Comparison of ENCODE assay signal across 1 cellular context in the genomic region with DNA sequence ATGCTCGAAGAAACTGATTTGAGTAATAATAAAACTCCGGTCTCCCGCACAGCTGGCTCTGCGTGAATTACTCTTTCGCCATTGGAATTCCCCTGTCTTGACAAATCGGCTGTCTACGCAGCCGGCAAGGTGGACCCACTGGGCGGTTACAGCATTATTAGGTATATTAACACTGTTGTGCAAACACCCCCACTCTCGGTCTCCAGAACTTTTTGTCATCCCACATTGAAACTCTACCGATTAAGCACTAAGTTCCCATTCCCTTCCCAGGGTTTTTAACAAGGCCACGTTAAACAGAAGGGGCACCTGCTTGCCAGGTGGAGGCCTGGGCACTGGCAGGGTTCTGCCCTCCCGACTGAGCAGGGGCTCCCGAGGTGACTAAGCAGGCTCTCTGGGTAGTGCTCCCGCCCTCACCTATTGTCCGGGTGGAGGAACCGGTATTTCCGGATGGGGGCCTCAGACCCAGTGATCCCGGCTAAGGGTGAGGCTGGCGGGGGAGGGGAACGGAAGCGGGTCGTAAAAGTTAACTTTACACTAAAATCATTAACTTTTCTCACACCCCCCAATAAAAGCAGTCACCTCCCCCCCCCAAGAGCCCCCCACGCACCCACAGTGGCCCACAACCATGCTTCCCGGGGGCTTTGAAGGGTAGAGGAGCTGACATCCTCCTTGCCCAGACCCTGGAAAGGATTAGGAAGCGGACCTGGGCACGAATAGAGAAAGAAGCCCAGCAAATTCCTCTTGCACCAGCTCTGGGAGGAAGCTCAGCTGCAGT.
TF ChIP-seq lines count a peak whose summit lies in the region.

No MANE protein-coding gene starts in this region.

TF ChIP-seq in HEK293, 187 proteins besides CTCF, POLR2A, EP300 and RAD21 (continued from another document):
- TF ChIP-seq, protein P1, sequence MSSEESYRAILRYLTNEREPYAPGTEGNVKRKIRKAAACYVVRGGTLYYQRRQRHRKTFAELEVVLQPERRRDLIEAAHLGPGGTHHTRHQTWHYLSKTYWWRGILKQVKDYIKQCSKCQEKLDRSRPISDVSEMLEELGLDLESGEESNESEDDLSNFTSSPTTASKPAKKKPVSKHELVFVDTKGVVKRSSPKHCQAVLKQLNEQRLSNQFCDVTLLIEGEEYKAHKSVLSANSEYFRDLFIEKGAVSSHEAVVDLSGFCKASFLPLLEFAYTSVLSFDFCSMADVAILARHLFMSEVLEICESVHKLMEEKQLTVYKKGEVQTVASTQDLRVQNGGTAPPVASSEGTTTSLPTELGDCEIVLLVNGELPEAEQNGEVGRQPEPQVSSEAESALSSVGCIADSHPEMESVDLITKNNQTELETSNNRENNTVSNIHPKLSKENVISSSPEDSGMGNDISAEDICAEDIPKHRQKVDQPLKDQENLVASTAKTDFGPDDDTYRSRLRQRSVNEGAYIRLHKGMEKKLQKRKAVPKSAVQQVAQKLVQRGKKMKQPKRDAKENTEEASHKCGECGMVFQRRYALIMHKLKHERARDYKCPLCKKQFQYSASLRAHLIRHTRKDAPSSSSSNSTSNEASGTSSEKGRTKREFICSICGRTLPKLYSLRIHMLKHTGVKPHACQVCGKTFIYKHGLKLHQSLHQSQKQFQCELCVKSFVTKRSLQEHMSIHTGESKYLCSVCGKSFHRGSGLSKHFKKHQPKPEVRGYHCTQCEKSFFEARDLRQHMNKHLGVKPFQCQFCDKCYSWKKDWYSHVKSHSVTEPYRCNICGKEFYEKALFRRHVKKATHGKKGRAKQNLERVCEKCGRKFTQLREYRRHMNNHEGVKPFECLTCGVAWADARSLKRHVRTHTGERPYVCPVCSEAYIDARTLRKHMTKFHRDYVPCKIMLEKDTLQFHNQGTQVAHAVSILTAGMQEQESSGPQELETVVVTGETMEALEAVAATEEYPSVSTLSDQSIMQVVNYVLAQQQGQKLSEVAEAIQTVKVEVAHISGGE (tag by site-specific recombination; conservative IDR thresholded peaks at IDR 0.05; ENCODE audit: low read depth) = peak; percentile 47; the same call in 1 of the 2 replicates
- no peak for TF ChIP-seq GLIS1 (tag by site-specific recombination; IDR thresholded peaks at IDR 0.05)
- 0 out of 2 replicates have a peak, but pooled peaks have one; percentile 12 for TF ChIP-seq ZNF366 (tag by site-specific recombination; conservative IDR thresholded peaks at IDR 0.05)
- peak; percentile 43; the same call in 1 of the 2 replicates for TF ChIP-seq ZBTB8A (tag by site-specific recombination; IDR thresholded peaks at IDR 0.05)
- TF ChIP-seq ZNF248 (tag by site-specific recombination; IDR thresholded peaks at IDR 0.05) = no peak
- peak; percentile 45; the same call in 1 of the 2 replicates for TF ChIP-seq ZXDB (tag by site-specific recombination; IDR thresholded peaks at IDR 0.05)
- TF ChIP-seq, protein P2, sequence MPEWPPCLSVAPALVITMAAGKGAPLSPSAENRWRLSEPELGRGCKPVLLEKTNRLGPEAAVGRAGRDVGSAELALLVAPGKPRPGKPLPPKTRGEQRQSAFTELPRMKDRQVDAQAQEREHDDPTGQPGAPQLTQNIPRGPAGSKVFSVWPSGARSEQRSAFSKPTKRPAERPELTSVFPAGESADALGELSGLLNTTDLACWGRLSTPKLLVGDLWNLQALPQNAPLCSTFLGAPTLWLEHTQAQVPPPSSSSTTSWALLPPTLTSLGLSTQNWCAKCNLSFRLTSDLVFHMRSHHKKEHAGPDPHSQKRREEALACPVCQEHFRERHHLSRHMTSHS (tag by site-specific recombination; IDR thresholded peaks at IDR 0.05) = no peak
- TF ChIP-seq ZNF202 (tag by site-specific recombination; IDR thresholded peaks at IDR 0.05; ENCODE audit: borderline replicate concordance) = no peak
- no peak for TF ChIP-seq ZFP69B (tag by site-specific recombination; IDR thresholded peaks at IDR 0.05)
- no peak for TF ChIP-seq ZNF529 (tag by site-specific recombination; IDR thresholded peaks at IDR 0.05; ENCODE audit: insufficient replicate concordance)
- no peak for TF ChIP-seq ZBTB21 (tag by site-specific recombination; IDR thresholded peaks at IDR 0.05)
- TF ChIP-seq, protein P3, sequence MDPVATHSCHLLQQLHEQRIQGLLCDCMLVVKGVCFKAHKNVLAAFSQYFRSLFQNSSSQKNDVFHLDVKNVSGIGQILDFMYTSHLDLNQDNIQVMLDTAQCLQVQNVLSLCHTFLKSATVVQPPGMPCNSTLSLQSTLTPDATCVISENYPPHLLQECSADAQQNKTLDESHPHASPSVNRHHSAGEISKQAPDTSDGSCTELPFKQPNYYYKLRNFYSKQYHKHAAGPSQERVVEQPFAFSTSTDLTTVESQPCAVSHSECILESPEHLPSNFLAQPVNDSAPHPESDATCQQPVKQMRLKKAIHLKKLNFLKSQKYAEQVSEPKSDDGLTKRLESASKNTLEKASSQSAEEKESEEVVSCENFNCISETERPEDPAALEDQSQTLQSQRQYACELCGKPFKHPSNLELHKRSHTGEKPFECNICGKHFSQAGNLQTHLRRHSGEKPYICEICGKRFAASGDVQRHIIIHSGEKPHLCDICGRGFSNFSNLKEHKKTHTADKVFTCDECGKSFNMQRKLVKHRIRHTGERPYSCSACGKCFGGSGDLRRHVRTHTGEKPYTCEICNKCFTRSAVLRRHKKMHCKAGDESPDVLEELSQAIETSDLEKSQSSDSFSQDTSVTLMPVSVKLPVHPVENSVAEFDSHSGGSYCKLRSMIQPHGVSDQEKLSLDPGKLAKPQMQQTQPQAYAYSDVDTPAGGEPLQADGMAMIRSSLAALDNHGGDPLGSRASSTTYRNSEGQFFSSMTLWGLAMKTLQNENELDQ (tag by site-specific recombination; IDR thresholded peaks at IDR 0.05; ENCODE audit: low read depth) = no peak
- TF ChIP-seq, protein P4, sequence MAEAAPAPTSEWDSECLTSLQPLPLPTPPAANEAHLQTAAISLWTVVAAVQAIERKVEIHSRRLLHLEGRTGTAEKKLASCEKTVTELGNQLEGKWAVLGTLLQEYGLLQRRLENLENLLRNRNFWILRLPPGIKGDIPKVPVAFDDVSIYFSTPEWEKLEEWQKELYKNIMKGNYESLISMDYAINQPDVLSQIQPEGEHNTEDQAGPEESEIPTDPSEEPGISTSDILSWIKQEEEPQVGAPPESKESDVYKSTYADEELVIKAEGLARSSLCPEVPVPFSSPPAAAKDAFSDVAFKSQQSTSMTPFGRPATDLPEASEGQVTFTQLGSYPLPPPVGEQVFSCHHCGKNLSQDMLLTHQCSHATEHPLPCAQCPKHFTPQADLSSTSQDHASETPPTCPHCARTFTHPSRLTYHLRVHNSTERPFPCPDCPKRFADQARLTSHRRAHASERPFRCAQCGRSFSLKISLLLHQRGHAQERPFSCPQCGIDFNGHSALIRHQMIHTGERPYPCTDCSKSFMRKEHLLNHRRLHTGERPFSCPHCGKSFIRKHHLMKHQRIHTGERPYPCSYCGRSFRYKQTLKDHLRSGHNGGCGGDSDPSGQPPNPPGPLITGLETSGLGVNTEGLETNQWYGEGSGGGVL (tag by site-specific recombination; IDR thresholded peaks at IDR 0.05) = peak; percentile 28; the same call in 1 of the 2 replicates
- TF ChIP-seq HOXD13 (CRISPR knock-in tag; IDR thresholded peaks at IDR 0.05; ENCODE audit: borderline replicate concordance) = no peak
- TF ChIP-seq, protein P5, sequence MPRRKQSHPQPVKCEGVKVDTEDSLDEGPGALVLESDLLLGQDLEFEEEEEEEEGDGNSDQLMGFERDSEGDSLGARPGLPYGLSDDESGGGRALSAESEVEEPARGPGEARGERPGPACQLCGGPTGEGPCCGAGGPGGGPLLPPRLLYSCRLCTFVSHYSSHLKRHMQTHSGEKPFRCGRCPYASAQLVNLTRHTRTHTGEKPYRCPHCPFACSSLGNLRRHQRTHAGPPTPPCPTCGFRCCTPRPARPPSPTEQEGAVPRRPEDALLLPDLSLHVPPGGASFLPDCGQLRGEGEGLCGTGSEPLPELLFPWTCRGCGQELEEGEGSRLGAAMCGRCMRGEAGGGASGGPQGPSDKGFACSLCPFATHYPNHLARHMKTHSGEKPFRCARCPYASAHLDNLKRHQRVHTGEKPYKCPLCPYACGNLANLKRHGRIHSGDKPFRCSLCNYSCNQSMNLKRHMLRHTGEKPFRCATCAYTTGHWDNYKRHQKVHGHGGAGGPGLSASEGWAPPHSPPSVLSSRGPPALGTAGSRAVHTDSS (tag by site-specific recombination; IDR thresholded peaks at IDR 0.05) = no peak
